Comparison of ENCODE assay signal across 12 cellular contexts in genomic region chr16:73082608-73083007, GRCh38. TPM values are rescaled to one million over a fixed set of nuclear protein-coding genes. Genes with fewer than 3 reads are reported as not detected.
DNase-seq lines count a peak whose midpoint lies in the region; ATAC-seq and TF ChIP-seq lines count a peak whose summit lies in the region.
"Had no signal": no experiment of that assay in that cellular context is flagged by ENCODE, and none has a peak within 500 bp of the region (broad histone marks: within the 10 kb centered on the region; RNA-seq: fewer than 3 reads in every experiment).

No MANE protein-coding gene starts in this region.

- no peak overlapping the region for H3K27ac Mint-ChIP-seq in naive thymus-derived CD8-positive, alpha-beta T cell
- H3K27ac Mint-ChIP-seq: activated CD4-positive, alpha-beta T cell treated with anti-CD3 and anti-CD28 coated beads, Interleukin-2, amount 10 ng/mL, durations not matched to agents 7 days and 5 days; nephron had no signal

- no peak overlapping the region for H3K4me3 ChIP-seq in SJSA1
- H3K4me3 ChIP-seq in smooth muscle cell, result no peak overlapping the region
- H3K4me3 ChIP-seq: adrenal gland, heart left ventricle had no signal

- no peak for ATAC-seq in naive thymus-derived CD8-positive, alpha-beta T cell

- no peak for TF ChIP-seq CTCF in smooth muscle cell (IDR thresholded peaks at IDR 0.05; ENCODE audit: borderline replicate concordance, insufficient read depth, poor library complexity, severe bottlenecking)

- H3K9me3 ChIP-seq in SJSA1 (replicated peaks) (no peaks in the 10 kb centered on the region), smooth muscle cell (replicated peaks; ENCODE audit: low read depth) (no peaks in the 10 kb centered on the region)
- H3K9me3 ChIP-seq: adrenal gland had no signal

- peaks cover 0 to 11% (median 0%) of the 10 kb centered on the region in 4 donors for H3K4me1 Mint-ChIP-seq in naive thymus-derived CD8-positive, alpha-beta T cell
- H3K4me1 Mint-ChIP-seq: activated CD4-positive, alpha-beta T cell treated with anti-CD3 and anti-CD28 coated beads, Interleukin-2, amount 10 ng/mL, durations not matched to agents 7 days and 5 days; nephron had no signal

- no peaks in the 10 kb centered on the region for H3K79me2 ChIP-seq in smooth muscle cell (ENCODE audit: low read depth)

- 0% methylated on average over 4 of the region's 4 CpGs for WGBS in smooth muscle cell (ENCODE audit: low lambda C conversion rate)

- no peak overlapping the region for H2AFZ ChIP-seq in smooth muscle cell (ENCODE audit: low read depth)

- H3K4me2 ChIP-seq in smooth muscle cell, result no peak overlapping the region

- H3K27me3 ChIP-seq in SJSA1 (replicated peaks) (no peaks in the 10 kb centered on the region), smooth muscle cell (ENCODE audit: low read depth) (no peaks in the 10 kb centered on the region)
- H3K27me3 ChIP-seq: adrenal gland, heart left ventricle had no signal

- peaks cover 0 to 5% (median 0%) of the 10 kb centered on the region in 3 donors for H3K36me3 Mint-ChIP-seq in naive thymus-derived CD8-positive, alpha-beta T cell

- H3K4me1 ChIP-seq in SJSA1 (replicated peaks) (peaks cover 4% of the 10 kb centered on the region), smooth muscle cell (ENCODE audit: low read depth) (no peaks in the 10 kb centered on the region)
- H3K4me1 ChIP-seq: adrenal gland had no signal

- H4K20me1 ChIP-seq in smooth muscle cell (ENCODE audit: low read depth), result no peaks in the 10 kb centered on the region

- H3K27me3 Mint-ChIP-seq in naive thymus-derived CD8-positive, alpha-beta T cell, result peaks cover 8 to 15% (median 9%) of the 10 kb centered on the region in 5 donors

- no peak overlapping the region for H3K9ac ChIP-seq in smooth muscle cell (ENCODE audit: low read depth)

- POLR2A ChIA-PET in naive thymus-derived CD8-positive, alpha-beta T cell (lab: Charles Lee), result no interaction called here

- H3K36me3 ChIP-seq in SJSA1, result no peaks in the 10 kb centered on the region
- H3K36me3 ChIP-seq in smooth muscle cell (ENCODE audit: low read depth), result no peaks in the 10 kb centered on the region
- H3K36me3 ChIP-seq: adrenal gland, heart left ventricle had no signal

- DNase-seq in GM04504 (ENCODE audit: low read depth) (peak; percentile 96), SJSA1 (ENCODE audit: low read depth in 1 of 2, low spot score in 2 of 2) (peak in 1 of 2 experiments; percentile 88), fibroblast of the conjunctiva (ENCODE audit: low read depth) (peak; percentile 90), smooth muscle cell (lab: John Stamatoyannopoulos, UW; ENCODE audit: unreplicated experiment) (no peak), midbrain (lab: John Stamatoyannopoulos, UW) (no peak), NK-92 (lab: John Stamatoyannopoulos, UW; ENCODE audit: unreplicated experiment) (no peak)
- no peak for DNase-seq in naive thymus-derived CD8-positive, alpha-beta T cell
- DNase-seq: activated CD4-positive, alpha-beta T cell treated with anti-CD3 and anti-CD28 coated beads, Interleukin-2, amount 10 ng/mL, durations not matched to agents 7 days and 5 days; RPMI8226 had no signal

- H3K27ac ChIP-seq in SJSA1, result peak overlapping the region; percentile 37
- peak overlapping the region; percentile 67 for H3K27ac ChIP-seq in smooth muscle cell (ENCODE audit: low read depth)

- H3K9me3 Mint-ChIP-seq in naive thymus-derived CD8-positive, alpha-beta T cell, result peaks cover 0 to 7% (median 0%) of the 10 kb centered on the region in 9 donors
- H3K9me3 Mint-ChIP-seq: activated CD4-positive, alpha-beta T cell treated with anti-CD3 and anti-CD28 coated beads, Interleukin-2, amount 10 ng/mL, durations not matched to agents 7 days and 5 days had no signal

- no peak overlapping the region for H3K4me3 Mint-ChIP-seq in naive thymus-derived CD8-positive, alpha-beta T cell
- H3K4me3 Mint-ChIP-seq: activated CD4-positive, alpha-beta T cell treated with anti-CD3 and anti-CD28 coated beads, Interleukin-2, amount 10 ng/mL, durations not matched to agents 7 days and 5 days; nephron had no signal

- no peaks in the 10 kb centered on the region for H3F3A ChIP-seq in smooth muscle cell (ENCODE audit: low read depth)

RNA-seq across cellular contexts. Expression of gene ZFHX3, which starts 34.7 kb away (rescaled TPM):
- total RNA-seq in SJSA1 (2014; rRNA removed; shearing (Covaris generic)), result 2.1 and 2.3 TPM in 2 replicates
- 6.5 and 9.8 TPM in 2 replicates for total RNA-seq in smooth muscle cell
- polyA plus RNA-seq in smooth muscle cell, result 3.1 and 5.0 TPM in 2 replicates
- total RNA-seq in naive thymus-derived CD8-positive, alpha-beta T cell, result under 1 TPM; 0.34 to 0.38 TPM
- under 1 TPM in 1 of 3 donors, not detected in 2; 0.05 TPM for polyA plus RNA-seq in naive thymus-derived CD8-positive, alpha-beta T cell

Comparison
In these comparisons a context has a peak if more than half of its experiments do, and no peak if none do; other contexts are left out.
1. DNase-seq: peak in GM04504 (single experiment) and fibroblast of the conjunctiva (single experiment); none in smooth muscle cell (single experiment), naive thymus-derived CD8-positive, alpha-beta T cell (0 of 10), midbrain (single experiment) and NK-92 (single experiment).